In the genomic region with DNA sequence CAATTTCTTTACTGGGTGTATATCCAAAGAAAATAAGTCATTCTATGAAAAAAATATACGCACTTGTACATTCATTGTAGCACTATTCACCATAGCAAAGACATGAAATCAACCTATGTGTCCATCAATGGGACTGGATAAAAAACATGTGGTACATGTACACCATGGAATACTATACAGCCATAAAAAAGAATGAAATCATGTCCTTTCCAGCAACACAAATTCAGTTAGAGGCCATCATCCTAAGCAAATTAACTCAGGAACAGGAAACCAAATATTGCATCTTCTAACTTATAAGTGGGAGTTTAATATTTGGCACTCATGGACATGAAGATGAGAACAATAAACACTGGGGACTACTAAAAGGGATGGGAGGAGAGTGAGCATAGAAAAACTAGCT, we compare ENCODE assay signal across 20 cellular contexts.
DNase-seq lines count a peak whose midpoint lies in the region; ATAC-seq and TF ChIP-seq lines count a peak whose summit lies in the region.
"Had no signal": no experiment of that assay in that cellular context is flagged by ENCODE, and none has a peak within 500 bp of the region (broad histone marks: within the 10 kb centered on the region; RNA-seq: fewer than 3 reads in every experiment).

No MANE protein-coding gene starts in this region.

- no peaks in the 10 kb centered on the region for H3K4me1 ChIP-seq in HEK293 (ENCODE audit: control insufficient read depth, insufficient read depth, low read length)
- H3K4me1 ChIP-seq: BLaER1 had no signal

- H3K9me3 ChIP-seq in HEK293 (ENCODE audit: control insufficient read depth, insufficient read depth, low read depth, low read length), result no peaks in the 10 kb centered on the region
- H3K9me3 ChIP-seq: BLaER1 had no signal

- no peaks in the 10 kb centered on the region for H3K36me3 ChIP-seq in HEK293 (ENCODE audit: control insufficient read depth in 2 of 2, insufficient read depth in 1 of 2, low read length in 2 of 2)
- H3K36me3 ChIP-seq: BLaER1 had no signal

- H3K27me3 Mint-ChIP-seq in glutamatergic neuron (ENCODE audit: unreplicated experiment) (peaks cover 2% of the 10 kb centered on the region), osteocyte (ENCODE audit: unreplicated experiment) (no peaks in the 10 kb centered on the region)
- H3K27me3 Mint-ChIP-seq: CD4-positive, alpha-beta memory T cell; IgD-negative memory B cell had no signal

- DNase-seq in glutamatergic neuron, result no peak
- DNase-seq in osteocyte (ENCODE audit: extremely low spot score, unreplicated experiment), result no peak
- DNase-seq in GM20000 (ENCODE audit: low spot score), result no peak
- no peak for DNase-seq in cerebellar nuclear complex (lab: John Stamatoyannopoulos, UW)
- DNase-seq: AML-193; CD4-positive, alpha-beta memory T cell; DMS53; DND-41; GOT3; H7; KG1 had no signal

- H3K9me3 Mint-ChIP-seq in glutamatergic neuron (ENCODE audit: unreplicated experiment), result peaks cover 3% of the 10 kb centered on the region
- H3K9me3 Mint-ChIP-seq in osteocyte (ENCODE audit: unreplicated experiment), result peaks cover 6% of the 10 kb centered on the region

- peak overlapping the region; percentile 86 for H3K27ac Mint-ChIP-seq in glutamatergic neuron (ENCODE audit: unreplicated experiment)
- H3K27ac Mint-ChIP-seq in osteocyte (ENCODE audit: unreplicated experiment), result peak overlapping the region; percentile 86
- H3K27ac Mint-ChIP-seq: CD14-positive monocyte; CD4-positive, alpha-beta memory T cell; IgD-negative memory B cell had no signal

- H3K4me1 Mint-ChIP-seq in glutamatergic neuron (ENCODE audit: low read depth, unreplicated experiment), result peaks cover 11% of the 10 kb centered on the region
- peaks cover 58% of the 10 kb centered on the region for H3K4me1 Mint-ChIP-seq in osteocyte (ENCODE audit: unreplicated experiment)
- H3K4me1 Mint-ChIP-seq: CD14-positive monocyte; CD4-positive, alpha-beta memory T cell had no signal

- CTCF ChIA-PET in HEK293 (lab: Yijun Ruan, JAX), result no interaction called here

- H3K36me3 Mint-ChIP-seq in glutamatergic neuron (ENCODE audit: unreplicated experiment) (no peaks in the 10 kb centered on the region), osteocyte (ENCODE audit: unreplicated experiment) (peaks cover 2% of the 10 kb centered on the region)
- H3K36me3 Mint-ChIP-seq: CD14-positive monocyte; CD4-positive, alpha-beta memory T cell; IgD-negative memory B cell had no signal

- TF ChIP-seq CTCF in HEK293 (tag by site-specific recombination; IDR thresholded peaks at IDR 0.05), result no peak
- TF ChIP-seq CTCF in VCaP (conservative IDR thresholded peaks at IDR 0.05), result no peak
- no peak for TF ChIP-seq CTCF in glutamatergic neuron (IDR thresholded peaks at IDR 0.05; ENCODE audit: partially characterized antibody, unreplicated experiment)
- no peak for TF ChIP-seq CTCF in osteocyte (IDR thresholded peaks at IDR 0.05)
- TF ChIP-seq CTCF in GM20000 (IDR thresholded peaks at IDR 0.05; ENCODE audit: extremely low read depth, missing control alignments), result no peak

- POLR2A ChIA-PET in HEK293 (lab: Yijun Ruan, JAX), result no interaction called here

- no peak overlapping the region for H3K4me3 ChIP-seq in HEK293 (ENCODE audit: low read depth, low read length)
- H3K4me3 ChIP-seq: BLaER1, GM12878 had no signal

- H3K27ac ChIP-seq in HEK293 (ENCODE audit: extremely low read depth, low read depth, low read length) (no peak overlapping the region), VCaP (peak overlapping the region; percentile 56)
- H3K27ac ChIP-seq: BLaER1 had no signal

- ATAC-seq in GM21381 (IDR thresholded peaks at IDR 0.05; ENCODE audit: unreplicated experiment), result no peak
- ATAC-seq: GM12878, HCT116, HepG2 had no signal

- H3K4me3 Mint-ChIP-seq in glutamatergic neuron (ENCODE audit: unreplicated experiment) (no peak overlapping the region), osteocyte (ENCODE audit: unreplicated experiment) (no peak overlapping the region)
- H3K4me3 Mint-ChIP-seq: CD14-positive monocyte; CD4-positive, alpha-beta memory T cell; IgD-negative memory B cell had no signal

TF ChIP-seq in HEK293, 187 proteins besides CTCF, POLR2A, EP300 and RAD21:
- TF ChIP-seq, protein P1, sequence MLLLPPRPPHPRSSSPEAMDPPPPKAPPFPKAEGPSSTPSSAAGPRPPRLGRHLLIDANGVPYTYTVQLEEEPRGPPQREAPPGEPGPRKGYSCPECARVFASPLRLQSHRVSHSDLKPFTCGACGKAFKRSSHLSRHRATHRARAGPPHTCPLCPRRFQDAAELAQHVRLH (tag by site-specific recombination; IDR thresholded peaks at IDR 0.05), result 0 out of 2 replicates have a peak, but pooled peaks have one; percentile 39
- TF ChIP-seq HOXC10 (CRISPR knock-in tag; IDR thresholded peaks at IDR 0.05) (no peak), GFI1B (tag by site-specific recombination; IDR thresholded peaks at IDR 0.05) (no peak), ZNF146 (tag by site-specific recombination; IDR thresholded peaks at IDR 0.05) (peak; percentile 93), ZNF416 (tag by site-specific recombination; IDR thresholded peaks at IDR 0.05) (no peak), ZSCAN16 (tag by site-specific recombination; IDR thresholded peaks at IDR 0.05) (no peak), ZNF48 (tag by site-specific recombination; IDR thresholded peaks at IDR 0.05) (no peak)
- TF ChIP-seq, protein P2, sequence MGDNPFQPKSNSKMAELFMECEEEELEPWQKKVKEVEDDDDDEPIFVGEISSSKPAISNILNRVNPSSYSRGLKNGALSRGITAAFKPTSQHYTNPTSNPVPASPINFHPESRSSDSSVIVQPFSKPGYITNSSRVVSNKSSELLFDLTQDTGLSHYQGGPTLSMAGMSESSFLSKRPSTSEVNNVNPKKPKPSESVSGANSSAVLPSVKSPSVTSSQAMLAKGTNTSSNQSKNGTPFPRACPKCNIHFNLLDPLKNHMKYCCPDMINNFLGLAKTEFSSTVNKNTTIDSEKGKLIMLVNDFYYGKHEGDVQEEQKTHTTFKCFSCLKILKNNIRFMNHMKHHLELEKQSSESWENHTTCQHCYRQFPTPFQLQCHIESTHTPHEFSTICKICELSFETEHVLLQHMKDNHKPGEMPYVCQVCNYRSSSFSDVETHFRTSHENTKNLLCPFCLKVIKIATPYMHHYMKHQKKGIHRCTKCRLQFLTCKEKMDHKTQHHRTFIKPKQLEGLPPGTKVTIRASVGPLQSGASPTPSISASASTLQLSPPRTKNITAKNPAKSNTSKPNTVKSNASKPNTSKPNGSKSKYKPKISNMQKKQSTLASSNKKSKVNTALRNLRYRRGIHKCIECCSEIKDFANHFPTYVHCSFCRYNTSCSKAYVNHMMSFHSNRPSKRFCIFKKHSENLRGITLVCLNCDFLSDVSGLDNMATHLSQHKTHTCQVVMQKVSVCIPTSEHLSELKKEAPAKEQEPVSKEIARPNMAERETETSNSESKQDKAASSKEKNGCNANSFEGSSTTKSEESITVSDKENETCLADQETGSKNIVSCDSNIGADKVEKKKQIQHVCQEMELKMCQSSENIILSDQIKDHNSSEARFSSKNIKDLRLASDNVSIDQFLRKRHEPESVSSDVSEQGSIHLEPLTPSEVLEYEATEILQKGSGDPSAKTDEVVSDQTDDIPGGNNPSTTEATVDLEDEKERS (tag by site-specific recombination; IDR thresholded peaks at IDR 0.05), result 0 out of 2 replicates have a peak, but pooled peaks have one; percentile 23
